Comparison of ENCODE assay signal across 1 cellular context in the genomic region with DNA sequence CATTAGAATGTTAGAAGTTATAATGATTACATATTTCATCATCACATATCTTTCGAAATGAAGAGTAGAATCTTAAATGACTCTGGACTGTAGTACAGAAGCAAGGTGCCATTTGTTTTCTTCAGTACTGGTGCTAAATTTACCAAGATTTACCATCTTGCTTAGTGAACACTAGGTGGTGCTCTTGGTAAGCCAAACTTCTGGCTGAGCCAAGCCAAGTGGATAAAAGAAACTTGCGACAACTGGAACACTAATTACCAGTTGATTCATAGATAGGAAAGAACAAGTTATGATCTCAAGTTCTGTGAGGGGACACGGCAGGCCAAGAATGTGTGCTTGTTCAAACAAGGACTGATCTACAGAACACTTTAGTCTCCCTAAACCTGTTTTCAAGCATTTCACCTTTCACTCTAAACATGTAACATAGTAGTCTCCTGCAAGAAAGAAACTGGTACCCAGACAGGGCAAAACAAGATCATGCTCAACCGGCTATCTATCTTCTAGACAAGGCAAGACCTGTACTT.
TF ChIP-seq lines count a peak whose summit lies in the region.

No MANE protein-coding gene starts in this region.

TF ChIP-seq in HCT116, 20 proteins besides CTCF, POLR2A, EP300 and RAD21:
- TF ChIP-seq CBX3 (IDR thresholded peaks at IDR 0.05; ENCODE audit: low read depth) (0 out of 2 replicates have a peak, but pooled peaks have one; percentile 40), CEBPB (IDR thresholded peaks at IDR 0.05; ENCODE audit: low read depth) (0 out of 2 replicates have a peak, but pooled peaks have one; percentile 21)
- TF ChIP-seq, protein P1, sequence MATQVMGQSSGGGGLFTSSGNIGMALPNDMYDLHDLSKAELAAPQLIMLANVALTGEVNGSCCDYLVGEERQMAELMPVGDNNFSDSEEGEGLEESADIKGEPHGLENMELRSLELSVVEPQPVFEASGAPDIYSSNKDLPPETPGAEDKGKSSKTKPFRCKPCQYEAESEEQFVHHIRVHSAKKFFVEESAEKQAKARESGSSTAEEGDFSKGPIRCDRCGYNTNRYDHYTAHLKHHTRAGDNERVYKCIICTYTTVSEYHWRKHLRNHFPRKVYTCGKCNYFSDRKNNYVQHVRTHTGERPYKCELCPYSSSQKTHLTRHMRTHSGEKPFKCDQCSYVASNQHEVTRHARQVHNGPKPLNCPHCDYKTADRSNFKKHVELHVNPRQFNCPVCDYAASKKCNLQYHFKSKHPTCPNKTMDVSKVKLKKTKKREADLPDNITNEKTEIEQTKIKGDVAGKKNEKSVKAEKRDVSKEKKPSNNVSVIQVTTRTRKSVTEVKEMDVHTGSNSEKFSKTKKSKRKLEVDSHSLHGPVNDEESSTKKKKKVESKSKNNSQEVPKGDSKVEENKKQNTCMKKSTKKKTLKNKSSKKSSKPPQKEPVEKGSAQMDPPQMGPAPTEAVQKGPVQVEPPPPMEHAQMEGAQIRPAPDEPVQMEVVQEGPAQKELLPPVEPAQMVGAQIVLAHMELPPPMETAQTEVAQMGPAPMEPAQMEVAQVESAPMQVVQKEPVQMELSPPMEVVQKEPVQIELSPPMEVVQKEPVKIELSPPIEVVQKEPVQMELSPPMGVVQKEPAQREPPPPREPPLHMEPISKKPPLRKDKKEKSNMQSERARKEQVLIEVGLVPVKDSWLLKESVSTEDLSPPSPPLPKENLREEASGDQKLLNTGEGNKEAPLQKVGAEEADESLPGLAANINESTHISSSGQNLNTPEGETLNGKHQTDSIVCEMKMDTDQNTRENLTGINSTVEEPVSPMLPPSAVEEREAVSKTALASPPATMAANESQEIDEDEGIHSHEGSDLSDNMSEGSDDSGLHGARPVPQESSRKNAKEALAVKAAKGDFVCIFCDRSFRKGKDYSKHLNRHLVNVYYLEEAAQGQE (IDR thresholded peaks at IDR 0.05; ENCODE audit: low read depth) = no peak
TF ChIP-seq in HCT116: peak in this region for 2.
